7 cellular contexts compared by ENCODE assay signal in genomic region chr20:37316116-37316774, GRCh38. TPM values are rescaled to one million over a fixed set of nuclear protein-coding genes. Genes with fewer than 3 reads are reported as not detected.
A peak's percentile ranks its signal among the peaks of the same experiment; 100 is the strongest.
DNase-seq lines count a peak whose midpoint lies in the region; ATAC-seq and TF ChIP-seq lines count a peak whose summit lies in the region.

No MANE protein-coding gene starts in this region.

- ATAC-seq in HG03039 (IDR thresholded peaks at IDR 0.05; ENCODE audit: unreplicated experiment), result peak; percentile 43
- ATAC-seq in T-cell (replicated peaks in 1 of 4), result peak; percentile 68 to 95 (median 77)
- ATAC-seq in left lung, result peak; percentile 62

- POLR2A ChIA-PET in T-cell (lab: Charles Lee), result no interaction called here

- peaks cover 14% of the 10 kb centered on the region for H3K36me3 Mint-ChIP-seq in T-cell

- peaks cover 0 to 38% of the 10 kb centered on the region in 2 donors for H3K36me3 ChIP-seq in left lung

- no peaks in the 10 kb centered on the region for H3K27me3 ChIP-seq in left lung

- CTCF ChIA-PET in T-cell (lab: Charles Lee), result no interaction called here

- H3K9me3 ChIP-seq in left lung, result no peaks in the 10 kb centered on the region

- no peaks in the 10 kb centered on the region for H3K9me3 Mint-ChIP-seq in T-cell

- peaks cover 24 to 33% of the 10 kb centered on the region in 2 donors for H3K4me1 ChIP-seq in left lung

- H3K27ac Mint-ChIP-seq in T-cell, result peak overlapping the region; percentile 68 to 82

- peak overlapping the region; percentile 57 to 79 for H3K27ac ChIP-seq in left lung

- intact Hi-C loops in left lung (cut with DNase I), result no loop called here

- H3K4me3 ChIP-seq in left lung, result no peak overlapping the region

- no peak overlapping the region for H3K4me3 Mint-ChIP-seq in T-cell

- H3K27me3 Mint-ChIP-seq in T-cell, result no peaks in the 10 kb centered on the region

- no peak for TF ChIP-seq CTCF in left lung (IDR thresholded peaks at IDR 0.05)

- H3K4me1 Mint-ChIP-seq in T-cell, result peaks cover 28 to 45% (median 42%) of the 10 kb centered on the region in 3 donors

- DNase-seq in GM19238 (ENCODE audit: insufficient read length, low spot score) (peak; percentile 61), T-cell (peak in 21 of 34 experiments; percentile 5 to 62 (median 19)), left lung (peak in 1 of 2 donors; percentile 45), NCI-H1436 (lab: John Stamatoyannopoulos, UW) (no peak), NCI-H2107 (lab: John Stamatoyannopoulos, UW) (no peak)
- DNase-seq in stimulated activated CD8-positive, alpha-beta memory T cell treated with anti-CD3 and anti-CD28 coated beads, Interleukin-4, amount 100 ng/mL, for 48 hours, result no peak

RNA-seq across cellular contexts. Expression of gene MANBAL, which starts 26.8 kb away (rescaled TPM):
- total RNA-seq in T-cell (10 to 100 TPM in 3 of 5 donors, 1 to 10 TPM in 2; 5.8 to 12.6 (median 11.7) TPM), left lung (10 to 100 TPM; 30.6 to 34.6 TPM)

RNA-seq across cellular contexts. Expression of gene SRC, which starts 29.7 kb away (rescaled TPM):
- total RNA-seq in T-cell (1 to 10 TPM; 1.4 to 4.5 (median 2.0) TPM), left lung (10 to 100 TPM; 37.4 to 53.5 TPM)

RNA-seq across cellular contexts. Expression of gene GHRH, which starts 54.6 kb away (rescaled TPM):
- total RNA-seq in T-cell (not detected), left lung (not detected)

Comparison
In these comparisons a context has a peak if more than half of its experiments do, and no peak if none do; other contexts are left out.
1. DNase-seq: peak in GM19238 (single experiment) and T-cell (21 of 34); none in stimulated activated CD8-positive, alpha-beta memory T cell treated with anti-CD3 and anti-CD28 coated beads, Interleukin-4, amount 100 ng/mL, for 48 hours (single experiment), NCI-H1436 (single experiment) and NCI-H2107 (single experiment).
2. RNA of gene SRC, which starts 29.7 kb away (total RNA-seq): 37.4 to 53.5 TPM in left lung; 1.4 to 4.5 TPM in T-cell; every median in the first group is over 4 times any median in the second.
3. Peak in every context shown above with its lines, with median percentiles within 50 percentile points of each other: ATAC-seq.